25 cellular contexts compared by ENCODE assay signal in genomic region chr2:210671065-210671464, GRCh38.
"Had no signal": no experiment of that assay in that cellular context is flagged by ENCODE, and none has a peak within 500 bp of the region (broad histone marks: within the 10 kb centered on the region; RNA-seq: fewer than 3 reads in every experiment).

No MANE protein-coding gene starts in this region.

- H3K27me3 ChIP-seq: adrenal gland, breast epithelium, Peyer's patch, SJCRH30 had no signal

- H3K27ac ChIP-seq: adrenal gland, breast epithelium, KMS-11, Peyer's patch, RWPE1, SJCRH30, VCaP had no signal

- H3K4me1 ChIP-seq: adrenal gland, breast epithelium, Peyer's patch, SJCRH30 had no signal

- DNase-seq: activated CD4-positive, alpha-beta T cell treated with anti-CD3 and anti-CD28 coated beads for 36 hours; activated CD4-positive, CD25-positive, alpha-beta regulatory T cell; activated CD8-positive, alpha-beta memory T cell treated with anti-CD3 and anti-CD28 coated beads, Interleukin-2, amount 50 U/mL, for 48 hours; activated CD8-positive, alpha-beta T cell treated with anti-CD3 and anti-CD28 coated beads for 36 hours; activated naive CD4-positive, alpha-beta T cell treated with anti-CD3 and anti-CD28 coated beads, Interleukin-2, amount 50 U/mL, for 16 hours; activated naive CD8-positive, alpha-beta T cell treated with anti-CD3 and anti-CD28 coated beads, Interleukin-2, amount 10 ng/mL, durations not matched to agents 7 days and 5 days; activated T-cell treated with anti-CD3 and anti-CD28 coated beads, Interleukin-2, amount 50 U/mL, for 1 hour; adrenal gland; central memory CD4-positive, alpha-beta T cell; MV-4-11; NCI-H1436 treated with DMSO at 0.1 percent for 48 hours; NCI-H187; NCI-H2081 treated with DMSO at 0.1 percent for 48 hours; NCI-H446; NCI-H524; Peyer's patch; Right ventricle myocardium superior; SJCRH30; SK-N-SH; T-helper 1 cell had no signal

- H3K9me3 ChIP-seq: adrenal gland, breast epithelium, Peyer's patch, SJCRH30, SK-N-SH had no signal

- H3K36me3 ChIP-seq: adrenal gland, breast epithelium, SJCRH30 had no signal

- H3K4me3 ChIP-seq: adrenal gland, breast epithelium, Peyer's patch, SJCRH30 had no signal

- ATAC-seq: activated CD4-positive, alpha-beta T cell treated with anti-CD3 and anti-CD28 coated beads for 36 hours; activated CD8-positive, alpha-beta T cell treated with anti-CD3 and anti-CD28 coated beads for 36 hours; HepG2 had no signal
